ENCODE assay signal across 28 cellular contexts in the genomic region with DNA sequence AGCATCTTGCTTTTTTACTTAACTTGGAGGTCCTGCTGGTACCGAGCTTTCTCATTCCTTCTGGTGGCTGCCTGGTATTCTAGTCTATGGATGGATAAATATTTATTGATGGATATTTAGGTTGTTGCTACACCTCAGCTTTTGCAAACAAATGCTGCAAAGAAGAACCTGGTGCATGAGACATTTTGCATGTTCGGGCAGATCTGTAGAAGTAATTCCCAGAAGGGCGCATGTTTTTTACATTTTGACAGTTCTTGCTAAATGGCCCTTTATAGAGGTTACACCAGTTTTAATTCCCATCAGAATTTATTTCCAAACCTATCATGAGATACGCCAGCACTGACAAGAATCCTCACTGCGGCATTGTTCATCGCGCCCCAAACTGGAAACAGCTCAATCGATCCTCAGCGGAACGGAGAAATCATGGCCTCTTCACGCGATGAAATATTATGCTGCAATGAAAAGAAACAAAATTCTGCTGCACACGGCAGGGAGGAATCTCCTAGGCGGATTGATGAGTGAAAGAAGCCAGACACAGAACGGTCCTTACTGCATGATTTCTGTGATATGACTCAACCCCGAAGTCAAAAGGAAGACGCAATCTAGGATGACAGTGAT.
DNase-seq lines count a peak whose midpoint lies in the region; ATAC-seq and TF ChIP-seq lines count a peak whose summit lies in the region.
"Had no signal": no experiment of that assay in that cellular context is flagged by ENCODE, and none has a peak within 500 bp of the region (broad histone marks: within the 10 kb centered on the region; RNA-seq: fewer than 3 reads in every experiment).

No MANE protein-coding gene starts in this region.

- POLR2A ChIA-PET in BJ (lab: Charles Lee): interaction anchor here (1.0 kb wide), 1 partner anchor 425 kb away, joined by 3 read pairs; no protein-coding TSS in a partner anchor

- peak overlapping the region; percentile 89 for H3K4me2 ChIP-seq in fibroblast of lung (ENCODE audit: extremely low read depth, insufficient read depth, low read length)
- no peak overlapping the region for H3K4me2 ChIP-seq in neuronal stem cell (ENCODE audit: insufficient read depth, low read length, poor library complexity, severe bottlenecking)

- no peaks in the 10 kb centered on the region for H3K9me3 Mint-ChIP-seq in activated T-helper 1 cell treated with anti-CD3 and anti-CD28 coated beads, Interleukin-12 subunit alpha, Interleukin-12 subunit beta, Interleukin-2, Interleukin-4 antibody, amounts not matched to agents 30 ng/mL and 10 ng/mL and 1 ng/mL, durations not matched to agents 14 hours and 24 hours and 36 hours
- H3K9me3 Mint-ChIP-seq: activated CD4-positive, alpha-beta T cell treated with anti-CD3 and anti-CD28 coated beads, Interleukin-2, amount 10 ng/mL, durations not matched to agents 7 days and 5 days; natural killer cell treated with Interleukin-12 subunit alpha and Interleukin-12 subunit beta and Interleukin-15 and Interleukin-18, amount 100 ng/mL, for 72 hours had no signal

- H3K27me3 Mint-ChIP-seq in activated T-helper 1 cell treated with anti-CD3 and anti-CD28 coated beads, Interleukin-12 subunit alpha, Interleukin-12 subunit beta, Interleukin-2, Interleukin-4 antibody, amounts not matched to agents 30 ng/mL and 10 ng/mL and 1 ng/mL, durations not matched to agents 14 hours and 24 hours and 36 hours (ENCODE audit: insufficient read depth): peaks cover 13% of the 10 kb centered on the region

- no peak overlapping the region for H3K27ac Mint-ChIP-seq in activated T-helper 1 cell treated with anti-CD3 and anti-CD28 coated beads, Interleukin-12 subunit alpha, Interleukin-12 subunit beta, Interleukin-2, Interleukin-4 antibody, amounts not matched to agents 30 ng/mL and 10 ng/mL and 1 ng/mL, durations not matched to agents 14 hours and 24 hours and 36 hours
- H3K27ac Mint-ChIP-seq: activated CD4-positive, alpha-beta T cell treated with anti-CD3 and anti-CD28 coated beads, Interleukin-2, amount 10 ng/mL, durations not matched to agents 7 days and 5 days; natural killer cell treated with Interleukin-12 subunit alpha and Interleukin-12 subunit beta and Interleukin-15 and Interleukin-18, amount 100 ng/mL, for 72 hours; WTC11 had no signal

- H2BK120ac ChIP-seq in neuronal stem cell (ENCODE audit: low read depth, low read length): no peak overlapping the region

- intact Hi-C loops in activated T-helper 1 cell treated with anti-CD3 and anti-CD28 coated beads, Interleukin-12 subunit alpha, Interleukin-12 subunit beta, Interleukin-2, Interleukin-4 antibody, amounts not matched to agents 30 ng/mL and 10 ng/mL and 1 ng/mL, durations not matched to agents 14 hours and 24 hours and 36 hours (cut with micrococcal nuclease): no loop called here

- no peak overlapping the region for H3K23ac ChIP-seq in neuronal stem cell (ENCODE audit: low read depth, low read length, poor library complexity)

- no peak overlapping the region for H3K4me3 Mint-ChIP-seq in activated T-helper 1 cell treated with anti-CD3 and anti-CD28 coated beads, Interleukin-12 subunit alpha, Interleukin-12 subunit beta, Interleukin-2, Interleukin-4 antibody, amounts not matched to agents 30 ng/mL and 10 ng/mL and 1 ng/mL, durations not matched to agents 14 hours and 24 hours and 36 hours
- H3K4me3 Mint-ChIP-seq: activated CD4-positive, alpha-beta T cell treated with anti-CD3 and anti-CD28 coated beads, Interleukin-2, amount 10 ng/mL, durations not matched to agents 7 days and 5 days; natural killer cell treated with Interleukin-12 subunit alpha and Interleukin-12 subunit beta and Interleukin-15 and Interleukin-18, amount 100 ng/mL, for 72 hours; WTC11 had no signal

- no peaks in the 10 kb centered on the region for H3K36me3 ChIP-seq in BJ (ENCODE audit: control insufficient read depth, insufficient read depth, low read length)
- no peaks in the 10 kb centered on the region for H3K36me3 ChIP-seq in RWPE2 (ENCODE audit: low read depth)
- no peaks in the 10 kb centered on the region for H3K36me3 ChIP-seq in fibroblast of lung (ENCODE audit: control insufficient read depth, insufficient read depth, low read length)
- no peaks in the 10 kb centered on the region for H3K36me3 ChIP-seq in neuronal stem cell (replicated peaks in 1 of 2; ENCODE audit: control insufficient read depth in 2 of 2, insufficient read depth in 2 of 2, low read length in 2 of 2)
- H3K36me3 ChIP-seq: adrenal gland, BE2C, ovary, transverse colon had no signal

- H4K8ac ChIP-seq in neuronal stem cell (ENCODE audit: low read depth, low read length): no peak overlapping the region

- no peak overlapping the region for H2AFZ ChIP-seq in fibroblast of lung (ENCODE audit: low read length)
- no peak overlapping the region for H2AFZ ChIP-seq in neuronal stem cell (ENCODE audit: low read length)

- no peak overlapping the region for H4K91ac ChIP-seq in neuronal stem cell (ENCODE audit: low read depth, low read length, poor library complexity)

- no CpG with 5 or more reads among the region's 17 CpGs for WGBS in neuronal stem cell (ENCODE audit: extremely low coverage in 2 of 2, insufficient read length in 2 of 2, insufficient replicate concordance in 1 of 2), 2 donors

- H3K36me3 Mint-ChIP-seq in activated T-helper 1 cell treated with anti-CD3 and anti-CD28 coated beads, Interleukin-12 subunit alpha, Interleukin-12 subunit beta, Interleukin-2, Interleukin-4 antibody, amounts not matched to agents 30 ng/mL and 10 ng/mL and 1 ng/mL, durations not matched to agents 14 hours and 24 hours and 36 hours (ENCODE audit: low read depth): no peaks in the 10 kb centered on the region
- H3K36me3 Mint-ChIP-seq: natural killer cell treated with Interleukin-12 subunit alpha and Interleukin-12 subunit beta and Interleukin-15 and Interleukin-18, amount 100 ng/mL, for 72 hours had no signal

- H3K4me1 ChIP-seq in RWPE2 (ENCODE audit: insufficient read depth, poor library complexity, severe bottlenecking) (peaks cover 9% of the 10 kb centered on the region), fibroblast of lung (ENCODE audit: control insufficient read depth, extremely low read depth, insufficient read depth, low read length) (peaks cover 23% of the 10 kb centered on the region), neuronal stem cell (ENCODE audit: control insufficient read depth in 2 of 2, insufficient read depth in 1 of 2, low read depth in 1 of 2, low read length in 2 of 2) (peaks cover 3 to 4% of the 10 kb centered on the region in 2 donors)
- H3K4me1 ChIP-seq: BE2C, body of pancreas had no signal

- no peak overlapping the region for H2AK5ac ChIP-seq in neuronal stem cell (ENCODE audit: low read depth, low read length)

- no peak for DNase-seq in BJ (ENCODE audit: low read depth)
- DNase-seq in RWPE2 (ENCODE audit: low spot score): peak; percentile 6
- no peak for DNase-seq in fibroblast of lung (ENCODE audit: low read depth in 2 of 2)
- no peak for DNase-seq in neuronal stem cell (ENCODE audit: low spot score)
- no peak for DNase-seq in activated CD4-positive, alpha-beta T cell treated with anti-CD3 and anti-CD28 coated beads for 1 hour
- no peak for DNase-seq in activated T-helper 1 cell treated with anti-CD3 and anti-CD28 coated beads, Interleukin-12 subunit alpha, Interleukin-12 subunit beta, Interleukin-2, Interleukin-4 antibody, amounts not matched to agents 30 ng/mL and 10 ng/mL and 1 ng/mL, durations not matched to agents 14 hours and 24 hours and 36 hours (ENCODE audit: low spot score)
- DNase-seq: activated CD4-positive, alpha-beta T cell treated with anti-CD3 and anti-CD28 coated beads, Interleukin-2, amount 10 ng/mL, durations not matched to agents 7 days and 5 days; activated T-cell treated with anti-CD3 and anti-CD28 coated beads, Interleukin-2, amount 50 U/mL, for 1 hour; body of pancreas; DMS 273 treated with DMSO at 0.1 percent for 48 hours; effector CD4-positive, alpha-beta T cell; H7; Karpas-422; NCI-H510A treated with DMSO at 0.1 percent for 48 hours; stimulated activated CD4-positive, alpha-beta T cell treated with anti-CD3 and anti-CD28 coated beads, Interleukin-12 subunit alpha, Interleukin-12 subunit beta, amount 100 ng/mL, for 4 hours; stimulated activated CD4-positive, alpha-beta T cell treated with anti-CD3 and anti-CD28 coated beads, Interleukin-2, amount 100 ng/mL, for 48 hours; T-helper 1 cell; transverse colon had no signal

- no peaks in the 10 kb centered on the region for H3K27me3 ChIP-seq in BJ (ENCODE audit: control insufficient read depth, insufficient read depth, low read length)
- H3K27me3 ChIP-seq in RWPE2 (ENCODE audit: insufficient read depth, poor library complexity, severe bottlenecking): no peaks in the 10 kb centered on the region
- no peaks in the 10 kb centered on the region for H3K27me3 ChIP-seq in fibroblast of lung (ENCODE audit: control insufficient read depth, insufficient read depth, low read length)
- no peaks in the 10 kb centered on the region for H3K27me3 ChIP-seq in neuronal stem cell (ENCODE audit: control insufficient read depth in 3 of 3, insufficient read depth in 3 of 3, low read depth in 1 of 3, low read length in 3 of 3)
- H3K27me3 ChIP-seq: adrenal gland, body of pancreas, ovary, transverse colon had no signal

- no peaks in the 10 kb centered on the region for H3K4me1 Mint-ChIP-seq in activated T-helper 1 cell treated with anti-CD3 and anti-CD28 coated beads, Interleukin-12 subunit alpha, Interleukin-12 subunit beta, Interleukin-2, Interleukin-4 antibody, amounts not matched to agents 30 ng/mL and 10 ng/mL and 1 ng/mL, durations not matched to agents 14 hours and 24 hours and 36 hours (ENCODE audit: low read depth)
- H3K4me1 Mint-ChIP-seq: WTC11 had no signal

- H3K79me2 ChIP-seq in fibroblast of lung (ENCODE audit: control insufficient read depth, insufficient read depth, low read length): no peaks in the 10 kb centered on the region

- peak overlapping the region; percentile 73 for H2BK15ac ChIP-seq in neuronal stem cell (ENCODE audit: low read length)

- H3K9me3 ChIP-seq in RWPE2 (ENCODE audit: severe bottlenecking): no peaks in the 10 kb centered on the region
- no peaks in the 10 kb centered on the region for H3K9me3 ChIP-seq in fibroblast of lung (ENCODE audit: control insufficient read depth, insufficient read depth, low read depth, low read length)
- peaks cover 0 to 1% of the 10 kb centered on the region in 2 donors for H3K9me3 ChIP-seq in neuronal stem cell (replicated peaks in 1 of 2; ENCODE audit: control insufficient read depth in 2 of 2, insufficient read depth in 1 of 2, low read depth in 1 of 2, low read length in 2 of 2)
- H3K9me3 ChIP-seq: adrenal gland, BE2C, body of pancreas, ovary, transverse colon had no signal

- H3K9ac ChIP-seq in fibroblast of lung (ENCODE audit: insufficient read depth, low read length) (no peak overlapping the region), neuronal stem cell (ENCODE audit: low read depth, low read length, poor library complexity) (no peak overlapping the region)

- TF ChIP-seq CTCF in BJ (IDR thresholded peaks at IDR 0.05; ENCODE audit: insufficient read depth, low read depth, low read length): no peak
- TF ChIP-seq CTCF in RWPE2 (IDR thresholded peaks at IDR 0.05; ENCODE audit: poor library complexity, severe bottlenecking): no peak
- no peak for TF ChIP-seq CTCF in fibroblast of lung (conservative IDR thresholded peaks at IDR 0.05 in 1 of 2, IDR thresholded peaks at IDR 0.05 in 1 of 2; ENCODE audit: low read depth in 1 of 2, low read length in 2 of 2)

- no peak overlapping the region for H3K18ac ChIP-seq in neuronal stem cell (ENCODE audit: low read length)

- no peaks in the 10 kb centered on the region for H4K20me1 ChIP-seq in fibroblast of lung (ENCODE audit: control insufficient read depth, extremely low read depth, insufficient read depth, low read length)

- ATAC-seq in RWPE2 (ENCODE audit: low read depth): no peak
- ATAC-seq in HG03571 (IDR thresholded peaks at IDR 0.05; ENCODE audit: unreplicated experiment): no peak
- ATAC-seq in GM19397 (IDR thresholded peaks at IDR 0.05; ENCODE audit: unreplicated experiment): no peak
- ATAC-seq: body of pancreas; HepG2; natural killer cell treated with Interleukin-12 subunit alpha and Interleukin-12 subunit beta and Interleukin-15 and Interleukin-18, amount 100 ng/mL, for 72 hours; WTC11 had no signal

- H3K4me3 ChIP-seq in BJ (ENCODE audit: low read depth, low read length): peak overlapping the region; percentile 29; the same call in 1 of the 2 replicates
- H3K4me3 ChIP-seq in RWPE2 (ENCODE audit: severe bottlenecking): no peak overlapping the region
- H3K4me3 ChIP-seq in fibroblast of lung (replicated peaks in 1 of 4; ENCODE audit: control extremely low read depth in 1 of 4, insufficient read depth in 1 of 4, low read depth in 3 of 4, low read length in 4 of 4): peak overlapping the region in 1 of 4 experiments; percentile 47
- H3K4me3 ChIP-seq in neuronal stem cell (ENCODE audit: low read length in 2 of 2): no peak overlapping the region
- H3K4me3 ChIP-seq: adrenal gland, body of pancreas, ovary, SK-N-MC, transverse colon had no signal

- H3K27ac ChIP-seq in RWPE2 (ENCODE audit: poor library complexity, severe bottlenecking) (no peak overlapping the region), fibroblast of lung (ENCODE audit: insufficient read depth, low read length) (no peak overlapping the region), neuronal stem cell (replicated peaks; ENCODE audit: low read length) (no peak overlapping the region)
- H3K27ac ChIP-seq: body of pancreas, epithelial cell of prostate, SK-N-MC had no signal

- CTCF ChIA-PET in BJ (lab: Yijun Ruan, JAX): interaction anchor here (1.1 to 3.3 kb wide), 3 partner anchors 9 to 223 kb away, joined by 3 to 14 read pairs (median 14); no protein-coding TSS in a partner anchor

- no peaks in the 10 kb centered on the region for H3K79me1 ChIP-seq in neuronal stem cell (ENCODE audit: low read depth, low read length)

- no peak overlapping the region for H3K14ac ChIP-seq in neuronal stem cell (ENCODE audit: low read length)

- H3K4ac ChIP-seq in neuronal stem cell (ENCODE audit: low read length): no peak overlapping the region

- no peak overlapping the region for H2BK5ac ChIP-seq in neuronal stem cell (ENCODE audit: low read length)

- H2BK12ac ChIP-seq in neuronal stem cell (ENCODE audit: low read length): no peak overlapping the region
